4 cellular contexts compared by ENCODE assay signal in genomic region chr2:223386984-223387383, GRCh38.
TF ChIP-seq lines count a peak whose summit lies in the region.

No MANE protein-coding gene starts in this region.

TF ChIP-seq in SK-N-SH, 30 proteins besides CTCF, POLR2A, EP300 and RAD21:
- TF ChIP-seq SMC3 (IDR thresholded peaks at IDR 0.05; ENCODE audit: low read depth, low read length) (no peak), ELF1 (IDR thresholded peaks at IDR 0.05) (no peak), NFIC (IDR thresholded peaks at IDR 0.05; ENCODE audit: borderline replicate concordance) (no peak), SIN3A (IDR thresholded peaks at IDR 0.05; ENCODE audit: borderline replicate concordance, low read depth, low read length) (no peak), JUND (IDR thresholded peaks at IDR 0.05) (no peak), CHD2 (IDR thresholded peaks at IDR 0.05; ENCODE audit: low read length, partially characterized antibody) (no peak), MEF2A (IDR thresholded peaks at IDR 0.05; ENCODE audit: borderline replicate concordance, low read depth) (no peak)
TF ChIP-seq in SK-N-SH: peak in this region for 0.

TF ChIP-seq in SK-N-SH treated with all-trans-retinoic acid at 6 μM for 48 hours, 23 proteins besides CTCF, POLR2A, EP300 and RAD21 (continues in another document):
- TF ChIP-seq ZNF70 (CRISPR knock-in tag; IDR thresholded peaks at IDR 0.05) (no peak), ISL1 (CRISPR knock-in tag; IDR thresholded peaks at IDR 0.05) (no peak), ZC3H10 (CRISPR knock-in tag; IDR thresholded peaks at IDR 0.05) (no peak), ZFP30 (CRISPR knock-in tag; IDR thresholded peaks at IDR 0.05) (no peak), ARNTL (CRISPR knock-in tag; IDR thresholded peaks at IDR 0.05; ENCODE audit: borderline replicate concordance, low read depth) (no peak), TSHZ2 (CRISPR knock-in tag; IDR thresholded peaks at IDR 0.05) (no peak), ZFP3 (CRISPR knock-in tag; IDR thresholded peaks at IDR 0.05) (no peak), GLIS3 (CRISPR knock-in tag; IDR thresholded peaks at IDR 0.05) (no peak), OSR1 (CRISPR knock-in tag; IDR thresholded peaks at IDR 0.05) (no peak), BACH2 (CRISPR knock-in tag; IDR thresholded peaks at IDR 0.05; ENCODE audit: borderline replicate concordance) (no peak)
- TF ChIP-seq, protein P1, sequence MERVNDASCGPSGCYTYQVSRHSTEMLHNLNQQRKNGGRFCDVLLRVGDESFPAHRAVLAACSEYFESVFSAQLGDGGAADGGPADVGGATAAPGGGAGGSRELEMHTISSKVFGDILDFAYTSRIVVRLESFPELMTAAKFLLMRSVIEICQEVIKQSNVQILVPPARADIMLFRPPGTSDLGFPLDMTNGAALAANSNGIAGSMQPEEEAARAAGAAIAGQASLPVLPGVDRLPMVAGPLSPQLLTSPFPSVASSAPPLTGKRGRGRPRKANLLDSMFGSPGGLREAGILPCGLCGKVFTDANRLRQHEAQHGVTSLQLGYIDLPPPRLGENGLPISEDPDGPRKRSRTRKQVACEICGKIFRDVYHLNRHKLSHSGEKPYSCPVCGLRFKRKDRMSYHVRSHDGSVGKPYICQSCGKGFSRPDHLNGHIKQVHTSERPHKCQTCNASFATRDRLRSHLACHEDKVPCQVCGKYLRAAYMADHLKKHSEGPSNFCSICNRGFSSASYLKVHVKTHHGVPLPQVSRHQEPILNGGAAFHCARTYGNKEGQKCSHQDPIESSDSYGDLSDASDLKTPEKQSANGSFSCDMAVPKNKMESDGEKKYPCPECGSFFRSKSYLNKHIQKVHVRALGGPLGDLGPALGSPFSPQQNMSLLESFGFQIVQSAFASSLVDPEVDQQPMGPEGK (CRISPR knock-in tag; IDR thresholded peaks at IDR 0.05; ENCODE audit: borderline replicate concordance), result no peak
- TF ChIP-seq, protein P2, sequence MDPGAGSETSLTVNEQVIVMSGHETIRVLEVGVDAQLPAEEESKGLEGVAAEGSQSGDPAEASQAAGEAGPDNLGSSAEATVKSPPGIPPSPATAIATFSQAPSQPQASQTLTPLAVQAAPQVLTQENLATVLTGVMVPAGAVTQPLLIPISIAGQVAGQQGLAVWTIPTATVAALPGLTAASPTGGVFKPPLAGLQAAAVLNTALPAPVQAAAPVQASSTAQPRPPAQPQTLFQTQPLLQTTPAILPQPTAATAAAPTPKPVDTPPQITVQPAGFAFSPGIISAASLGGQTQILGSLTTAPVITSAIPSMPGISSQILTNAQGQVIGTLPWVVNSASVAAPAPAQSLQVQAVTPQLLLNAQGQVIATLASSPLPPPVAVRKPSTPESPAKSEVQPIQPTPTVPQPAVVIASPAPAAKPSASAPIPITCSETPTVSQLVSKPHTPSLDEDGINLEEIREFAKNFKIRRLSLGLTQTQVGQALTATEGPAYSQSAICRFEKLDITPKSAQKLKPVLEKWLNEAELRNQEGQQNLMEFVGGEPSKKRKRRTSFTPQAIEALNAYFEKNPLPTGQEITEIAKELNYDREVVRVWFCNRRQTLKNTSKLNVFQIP (CRISPR knock-in tag; IDR thresholded peaks at IDR 0.05; ENCODE audit: borderline replicate concordance, low read depth), result no peak

TF ChIP-seq in HepG2, 621 proteins besides CTCF, POLR2A, EP300 and RAD21 (continues in another document):
- TF ChIP-seq ATF7 (IDR thresholded peaks at IDR 0.05), result peak; percentile 90
- TF ChIP-seq ATF7 (CRISPR knock-in tag; IDR thresholded peaks at IDR 0.05), result no peak
- TF ChIP-seq, protein P3, sequence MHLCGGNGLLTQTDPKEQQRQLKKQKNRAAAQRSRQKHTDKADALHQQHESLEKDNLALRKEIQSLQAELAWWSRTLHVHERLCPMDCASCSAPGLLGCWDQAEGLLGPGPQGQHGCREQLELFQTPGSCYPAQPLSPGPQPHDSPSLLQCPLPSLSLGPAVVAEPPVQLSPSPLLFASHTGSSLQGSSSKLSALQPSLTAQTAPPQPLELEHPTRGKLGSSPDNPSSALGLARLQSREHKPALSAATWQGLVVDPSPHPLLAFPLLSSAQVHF (CRISPR knock-in tag; IDR thresholded peaks at IDR 0.05), result no peak
- TF ChIP-seq CEBPB (IDR thresholded peaks at IDR 0.05; ENCODE audit: borderline replicate concordance, low read depth, low read length), result 0 out of 2 replicates have a peak, but pooled peaks have one; percentile 37
- TF ChIP-seq PCBP2 (optimal IDR thresholded peaks at IDR 0.05; ENCODE audit: low read depth, low read length, poor library complexity, severe bottlenecking), result no peak
- no peak for TF ChIP-seq KDM5B (CRISPR knock-in tag; IDR thresholded peaks at IDR 0.05; ENCODE audit: borderline replicate concordance)
- TF ChIP-seq RERE (CRISPR knock-in tag; IDR thresholded peaks at IDR 0.05; ENCODE audit: low read depth), result no peak
- TF ChIP-seq GATA4 (IDR thresholded peaks at IDR 0.05; ENCODE audit: borderline replicate concordance, low read depth), result no peak
- TF ChIP-seq, protein P4, sequence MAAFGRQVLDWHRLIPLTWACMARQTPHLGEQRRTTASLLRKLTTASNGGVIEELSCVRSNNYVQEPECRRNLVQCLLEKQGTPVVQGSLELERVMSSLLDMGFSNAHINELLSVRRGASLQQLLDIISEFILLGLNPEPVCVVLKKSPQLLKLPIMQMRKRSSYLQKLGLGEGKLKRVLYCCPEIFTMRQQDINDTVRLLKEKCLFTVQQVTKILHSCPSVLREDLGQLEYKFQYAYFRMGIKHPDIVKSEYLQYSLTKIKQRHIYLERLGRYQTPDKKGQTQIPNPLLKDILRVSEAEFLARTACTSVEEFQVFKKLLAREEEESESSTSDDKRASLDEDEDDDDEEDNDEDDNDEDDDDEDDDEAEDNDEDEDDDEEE (CRISPR knock-in tag; IDR thresholded peaks at IDR 0.05), result no peak
- TF ChIP-seq KAT2B (IDR thresholded peaks at IDR 0.05; ENCODE audit: borderline replicate concordance, low read depth, low read length), result no peak
- TF ChIP-seq CREB1 (IDR thresholded peaks at IDR 0.05), result peak; percentile 65
- no peak for TF ChIP-seq CREB1 (CRISPR knock-in tag; IDR thresholded peaks at IDR 0.05)
- no peak for TF ChIP-seq ZNF547 (CRISPR knock-in tag; IDR thresholded peaks at IDR 0.05)
- no peak for TF ChIP-seq ZNF20 (CRISPR knock-in tag; IDR thresholded peaks at IDR 0.05)
- TF ChIP-seq DPF2 (CRISPR knock-in tag; IDR thresholded peaks at IDR 0.05; ENCODE audit: borderline replicate concordance, low read depth), result no peak

TF ChIP-seq in K562, 482 proteins besides CTCF, POLR2A, EP300 and RAD21:
- TF ChIP-seq RBM34 (IDR thresholded peaks at IDR 0.05; ENCODE audit: borderline replicate concordance, insufficient read depth, low read length) (no peak), ATF3 (IDR thresholded peaks at IDR 0.05) (peak; percentile 49), ATF3 (CRISPR knock-in tag; conservative IDR thresholded peaks at IDR 0.05) (no peak), ZNF41 (CRISPR knock-in tag; conservative IDR thresholded peaks at IDR 0.05) (no peak)
TF ChIP-seq in K562: peak in this region for 1.
